Comparison of ENCODE assay signal across 9 cellular contexts in the genomic region with DNA sequence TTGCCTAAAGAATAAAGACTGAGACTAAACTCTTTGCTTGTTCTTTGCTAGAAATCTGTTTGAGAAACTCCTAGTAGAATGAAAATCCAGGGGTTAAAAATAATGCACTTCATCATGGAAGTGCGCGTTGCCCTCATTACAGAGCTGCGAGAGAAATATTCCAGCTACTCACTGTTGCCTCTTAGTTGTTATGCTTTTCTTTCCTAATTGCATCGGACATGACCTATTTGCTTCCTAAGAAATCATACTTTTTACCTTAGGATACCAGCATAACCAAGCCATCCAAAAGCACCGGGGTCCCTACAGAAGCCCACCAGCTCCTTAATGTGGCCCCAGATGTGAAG. TPM values are rescaled to one million over a fixed set of nuclear protein-coding genes. Genes with fewer than 3 reads are reported as not detected.
DNase-seq lines count a peak whose midpoint lies in the region; ATAC-seq and TF ChIP-seq lines count a peak whose summit lies in the region.
"Had no signal": no experiment of that assay in that cellular context is flagged by ENCODE, and none has a peak within 500 bp of the region (broad histone marks: within the 10 kb centered on the region; RNA-seq: fewer than 3 reads in every experiment).

No MANE protein-coding gene starts in this region.

- H3K36me3 Mint-ChIP-seq in MCF 10A (ENCODE audit: insufficient read depth, unreplicated experiment) = no peaks in the 10 kb centered on the region

- intact Hi-C loops in MCF 10A (cut with micrococcal nuclease) = loop anchor here (10.0 kb wide), 1 partner anchor 457 kb away; no protein-coding TSS in a partner anchor

- CTCF ChIA-PET in MCF 10A (lab: Yijun Ruan, JAX) = interaction anchor here (0.6 to 1.3 kb wide), 13 partner anchors 9 to 1243 kb away, joined by 3 to 8 read pairs (median 3); no protein-coding TSS in a partner anchor

- H3K4me3 Mint-ChIP-seq in stimulated activated naive CD8-positive, alpha-beta T cell treated with anti-CD3 and anti-CD28 coated beads, Interleukin-15, amount 100 ng/mL, for 72 hours = peak overlapping the region; percentile 47 to 69
- peak overlapping the region; percentile 68 for H3K4me3 Mint-ChIP-seq in MCF 10A (ENCODE audit: unreplicated experiment)

- H4K8ac ChIP-seq in mesenchymal stem cell (ENCODE audit: low read length) = no peak overlapping the region

- no peak overlapping the region for H2BK15ac ChIP-seq in mesenchymal stem cell (ENCODE audit: low read depth, poor library complexity, severe bottlenecking)

- H2AFZ ChIP-seq in mesenchymal stem cell (ENCODE audit: low read depth, low read length) = peak overlapping the region; percentile 66

- 0% methylated on average over 4 of the region's 5 CpGs for WGBS in mesenchymal stem cell

- no peak for DNase-seq in stimulated activated naive CD8-positive, alpha-beta T cell treated with anti-CD3 and anti-CD28 coated beads, Interleukin-15, amount 100 ng/mL, for 72 hours
- no peak for DNase-seq in stimulated activated naive CD8-positive, alpha-beta T cell treated with anti-CD3 and anti-CD28 coated beads, Interleukin-15, Interleukin-2, amounts not matched to agents 100 U/mL and 50 U/mL, for 24 hours
- DNase-seq in MCF 10A (ENCODE audit: unreplicated experiment) (peak; percentile 4), mesenchymal stem cell (peak; percentile 39), DMS79 treated with DMSO at 0.1 percent for 48 hours (lab: John Stamatoyannopoulos, UW) (no peak), NCI-H2107 treated with DMSO at 0.1 percent for 48 hours (lab: John Stamatoyannopoulos, UW; ENCODE audit: unreplicated experiment) (no peak)

- H3K4me2 ChIP-seq in mesenchymal stem cell (ENCODE audit: low read length, poor library complexity, severe bottlenecking) = peak overlapping the region; percentile 85

- H3K4ac ChIP-seq in mesenchymal stem cell (ENCODE audit: low read depth in 1 of 2, low read length in 2 of 2) = peak overlapping the region in 1 of 2 experiments; percentile 73

- H3K4me3 ChIP-seq in mesenchymal stem cell (ENCODE audit: insufficient read depth in 1 of 2, low read depth in 1 of 2, low read length in 2 of 2) = peak overlapping the region; percentile 67 to 83

- peaks cover 0 to 7% of the 10 kb centered on the region in 2 experiments for H3K27me3 ChIP-seq in mesenchymal stem cell (ENCODE audit: control insufficient read depth in 1 of 2, insufficient read depth in 1 of 2, low read length in 2 of 2)

- ATAC-seq in stimulated activated naive CD8-positive, alpha-beta T cell treated with anti-CD3 and anti-CD28 coated beads, Interleukin-15, amount 100 ng/mL, for 72 hours = peak; percentile 21
- no peak for ATAC-seq in stimulated activated naive CD8-positive, alpha-beta T cell treated with anti-CD3 and anti-CD28 coated beads, Interleukin-15, Interleukin-2, amounts not matched to agents 100 U/mL and 50 U/mL, for 24 hours
- ATAC-seq in GM19452 (IDR thresholded peaks at IDR 0.05; ENCODE audit: unreplicated experiment) = no peak
- ATAC-seq in GM19328 (IDR thresholded peaks at IDR 0.05; ENCODE audit: unreplicated experiment) = no peak

- H3K4me1 Mint-ChIP-seq in stimulated activated naive CD8-positive, alpha-beta T cell treated with anti-CD3 and anti-CD28 coated beads, Interleukin-15, amount 100 ng/mL, for 72 hours = peaks cover 15% of the 10 kb centered on the region
- H3K4me1 Mint-ChIP-seq in MCF 10A (ENCODE audit: insufficient read depth, unreplicated experiment) = no peaks in the 10 kb centered on the region

- no peak overlapping the region for H2BK120ac ChIP-seq in mesenchymal stem cell (ENCODE audit: low read depth, low read length)

- peak overlapping the region in 1 of 2 experiments; percentile 60 for H3K14ac ChIP-seq in mesenchymal stem cell (ENCODE audit: low read length in 2 of 2)

- no peak overlapping the region for H2BK5ac ChIP-seq in mesenchymal stem cell (ENCODE audit: low read depth, low read length, poor library complexity, severe bottlenecking)

- H3K9me3 ChIP-seq in mesenchymal stem cell (ENCODE audit: control insufficient read depth, low read length) = no peaks in the 10 kb centered on the region

- peak overlapping the region; percentile 70 for H3K9ac ChIP-seq in mesenchymal stem cell (ENCODE audit: low read length)

- H3K4me1 ChIP-seq in mesenchymal stem cell (ENCODE audit: control insufficient read depth, insufficient read depth, low read depth, low read length) = peaks cover 2% of the 10 kb centered on the region

- no peak overlapping the region for H3K23ac ChIP-seq in mesenchymal stem cell (ENCODE audit: low read length in 2 of 2)

- H3K79me1 ChIP-seq in mesenchymal stem cell (replicated peaks; ENCODE audit: low read length, poor library complexity, severe bottlenecking) = no peaks in the 10 kb centered on the region

- TF ChIP-seq CTCF in MCF 10A (IDR thresholded peaks at IDR 0.05; ENCODE audit: unreplicated experiment) = no peak

- no peaks in the 10 kb centered on the region for H3K36me3 ChIP-seq in mesenchymal stem cell (ENCODE audit: control insufficient read depth in 1 of 2, insufficient read depth in 2 of 2, low read depth in 1 of 2, low read length in 2 of 2)

- no peak overlapping the region for H3K27ac Mint-ChIP-seq in stimulated activated naive CD8-positive, alpha-beta T cell treated with anti-CD3 and anti-CD28 coated beads, Interleukin-15, amount 100 ng/mL, for 72 hours
- H3K27ac Mint-ChIP-seq in MCF 10A (ENCODE audit: low read depth, unreplicated experiment) = no peak overlapping the region
- H3K27ac Mint-ChIP-seq: stimulated activated naive CD8-positive, alpha-beta T cell treated with anti-CD3 and anti-CD28 coated beads, Interleukin-15, Interleukin-2, amounts not matched to agents 100 ng/mL and 50 ng/mL, for 24 hours had no signal

- H2AK5ac ChIP-seq in mesenchymal stem cell (ENCODE audit: low read length, severe bottlenecking) = no peak overlapping the region

- H3K27me3 Mint-ChIP-seq in stimulated activated naive CD8-positive, alpha-beta T cell treated with anti-CD3 and anti-CD28 coated beads, Interleukin-15, amount 100 ng/mL, for 72 hours = peaks cover 68% of the 10 kb centered on the region
- peaks cover 46% of the 10 kb centered on the region for H3K27me3 Mint-ChIP-seq in MCF 10A (ENCODE audit: insufficient read depth, unreplicated experiment)

- H3K9me3 Mint-ChIP-seq in stimulated activated naive CD8-positive, alpha-beta T cell treated with anti-CD3 and anti-CD28 coated beads, Interleukin-15, amount 100 ng/mL, for 72 hours = no peaks in the 10 kb centered on the region
- H3K9me3 Mint-ChIP-seq in MCF 10A (ENCODE audit: unreplicated experiment) = no peaks in the 10 kb centered on the region
- H3K9me3 Mint-ChIP-seq: stimulated activated naive CD8-positive, alpha-beta T cell treated with anti-CD3 and anti-CD28 coated beads, Interleukin-15, Interleukin-2, amounts not matched to agents 100 ng/mL and 50 ng/mL, for 24 hours had no signal

- no peak overlapping the region for H2BK12ac ChIP-seq in mesenchymal stem cell (ENCODE audit: low read length in 2 of 2)

- no peak overlapping the region for H3K27ac ChIP-seq in mesenchymal stem cell (ENCODE audit: low read length, poor library complexity, severe bottlenecking)

- POLR2A ChIA-PET in MCF 10A (lab: Yijun Ruan, JAX) = interaction anchor here (0.9 to 1.6 kb wide), 4 partner anchors 14 to 379 kb away, joined by 3 to 7 read pairs (median 4); a partner anchor contains a TSS

- no TSS peak for BruUV-seq in MCF 10A (replicated peaks; lab: Mats Ljungman, UMichigan)

- no peak overlapping the region for H4K91ac ChIP-seq in mesenchymal stem cell (ENCODE audit: low read length)

- H3K18ac ChIP-seq in mesenchymal stem cell (ENCODE audit: low read depth in 1 of 2, low read length in 2 of 2) = peak overlapping the region in 1 of 2 experiments; percentile 70

RNA-seq across cellular contexts. Expression of a gene that starts 0.6 kb away (rescaled TPM):
- not detected in 2 replicates for total RNA-seq in MCF 10A (2022)
- 1.5 TPM for polyA plus RNA-seq in mesenchymal stem cell (2013, experiment 1 of 2)
- polyA plus RNA-seq in mesenchymal stem cell (2013, experiment 2 of 2) = 1.7 TPM

Comparison
In these comparisons a context has a peak if more than half of its experiments do, and no peak if none do; other contexts are left out.
1. DNase-seq: peak in MCF 10A (single experiment) and mesenchymal stem cell (single experiment); none in stimulated activated naive CD8-positive, alpha-beta T cell treated with anti-CD3 and anti-CD28 coated beads, Interleukin-15, amount 100 ng/mL, for 72 hours (0 of 2), stimulated activated naive CD8-positive, alpha-beta T cell treated with anti-CD3 and anti-CD28 coated beads, Interleukin-15, Interleukin-2, amounts not matched to agents 100 U/mL and 50 U/mL, for 24 hours (single experiment), DMS79 treated with DMSO at 0.1 percent for 48 hours (single experiment) and NCI-H2107 treated with DMSO at 0.1 percent for 48 hours (single experiment).